ENCODE assay signal across 26 cellular contexts in genomic region chr12:65651060-65651459, GRCh38.
"Had no signal": no experiment of that assay in that cellular context is flagged by ENCODE, and none has a peak within 500 bp of the region (broad histone marks: within the 10 kb centered on the region; RNA-seq: fewer than 3 reads in every experiment).

No MANE protein-coding gene starts in this region.

- H2AFZ ChIP-seq: hepatocyte, neural progenitor cell, parathyroid adenoma had no signal

- H3K79me2 ChIP-seq: hepatocyte, parathyroid adenoma had no signal

- H3K27me3 Mint-ChIP-seq: activated naive CD8-positive, alpha-beta T cell had no signal

- ATAC-seq: activated T-cell treated with anti-CD3 and anti-CD28 coated beads, Interleukin-2, amount 50 U/mL, for 4 hours; body of pancreas; gastroesophageal sphincter; naive thymus-derived CD4-positive, alpha-beta T cell; psoas muscle; stimulated activated naive B cell treated with anti-CD40 and anti-IgM and Interleukin-4, amounts not matched to agents 10 μg/mL and 1 μg/mL and 100 μg/mL, for 72 hours had no signal

- H3K9me3 ChIP-seq: body of pancreas, gastroesophageal sphincter, psoas muscle, sigmoid colon, testis, transverse colon had no signal

- H3K27ac ChIP-seq: body of pancreas, gastroesophageal sphincter, hepatocyte, neural progenitor cell, parathyroid adenoma, psoas muscle, sigmoid colon, testis, transverse colon had no signal

- H3K4me1 ChIP-seq: body of pancreas, gastroesophageal sphincter, neural progenitor cell, parathyroid adenoma, psoas muscle, sigmoid colon, testis had no signal

- DNase-seq: activated CD4-positive, alpha-beta memory T cell treated with anti-CD3 and anti-CD28 coated beads, Interleukin-2, amount 10 ng/mL, durations not matched to agents 7 days and 5 days; activated CD4-positive, alpha-beta T cell treated with anti-CD3 and anti-CD28 coated beads for 4 hours; activated CD4-positive, CD25-positive, alpha-beta regulatory T cell; activated T-cell treated with anti-CD3 and anti-CD28 coated beads, Interleukin-2, amount 50 U/mL, for 4 hours; anterior cingulate cortex; body of pancreas; dermis blood vessel endothelial cell; effector CD4-positive, alpha-beta T cell; islet precursor cell; midbrain; naive thymus-derived CD4-positive, alpha-beta T cell; occipital lobe; psoas muscle; sigmoid colon; small intestine; stimulated activated naive B cell treated with anti-CD40 and anti-IgM and Interleukin-4, amounts not matched to agents 10 μg/mL and 1 μg/mL and 100 μg/mL, for 72 hours; testis; transverse colon had no signal

- FAIRE-seq: colon, small intestine, urothelium cell line had no signal

- H3K27me3 ChIP-seq: body of pancreas, gastroesophageal sphincter, hepatocyte, neural progenitor cell, sigmoid colon, testis, transverse colon had no signal

- H3K27ac Mint-ChIP-seq: activated CD4-positive, alpha-beta memory T cell treated with anti-CD3 and anti-CD28 coated beads, Interleukin-2, amount 10 ng/mL, durations not matched to agents 7 days and 5 days; activated naive CD8-positive, alpha-beta T cell; activated T-helper 2 cell treated with anti-CD3 and anti-CD28 coated beads, Interferon-gamma antibody, Interleukin-2, Interleukin-4, amounts not matched to agents 10 μg/mL and 5 μg/mL and 100 μg/mL, durations not matched to agents 14 hours and 24 hours and 36 hours; naive thymus-derived CD4-positive, alpha-beta T cell; neural progenitor cell; stimulated activated naive B cell treated with anti-CD40 and anti-IgM and Interleukin-4, amounts not matched to agents 10 μg/mL and 1 μg/mL and 100 μg/mL, for 72 hours had no signal

- H3K4me1 Mint-ChIP-seq: activated CD4-positive, alpha-beta memory T cell treated with anti-CD3 and anti-CD28 coated beads, Interleukin-2, amount 10 ng/mL, durations not matched to agents 7 days and 5 days; stimulated activated naive B cell treated with anti-CD40 and anti-IgM and Interleukin-4, amounts not matched to agents 10 μg/mL and 1 μg/mL and 100 μg/mL, for 72 hours had no signal

- H3K4me3 Mint-ChIP-seq: activated CD4-positive, alpha-beta memory T cell treated with anti-CD3 and anti-CD28 coated beads, Interleukin-2, amount 10 ng/mL, durations not matched to agents 7 days and 5 days; activated naive CD8-positive, alpha-beta T cell; activated T-cell treated with anti-CD3 and anti-CD28 coated beads, Interleukin-2, amount 50 U/mL, for 4 hours; naive thymus-derived CD4-positive, alpha-beta T cell; neural progenitor cell; stimulated activated naive B cell treated with anti-CD40 and anti-IgM and Interleukin-4, amounts not matched to agents 10 μg/mL and 1 μg/mL and 100 μg/mL, for 72 hours had no signal

- H3K36me3 Mint-ChIP-seq: activated naive CD8-positive, alpha-beta T cell; naive thymus-derived CD4-positive, alpha-beta T cell; neural progenitor cell; stimulated activated naive B cell treated with anti-CD40 and anti-IgM and Interleukin-4, amounts not matched to agents 10 μg/mL and 1 μg/mL and 100 μg/mL, for 72 hours had no signal

- H3K9me3 Mint-ChIP-seq: activated CD4-positive, alpha-beta memory T cell treated with anti-CD3 and anti-CD28 coated beads, Interleukin-2, amount 10 ng/mL, durations not matched to agents 7 days and 5 days; activated T-cell treated with anti-CD3 and anti-CD28 coated beads, Interleukin-2, amount 50 U/mL, for 4 hours; activated T-helper 2 cell treated with anti-CD3 and anti-CD28 coated beads, Interferon-gamma antibody, Interleukin-2, Interleukin-4, amounts not matched to agents 10 μg/mL and 5 μg/mL and 100 μg/mL, durations not matched to agents 14 hours and 24 hours and 36 hours; neural progenitor cell; stimulated activated naive B cell treated with anti-CD40 and anti-IgM and Interleukin-4, amounts not matched to agents 10 μg/mL and 1 μg/mL and 100 μg/mL, for 72 hours had no signal

- H3K9ac ChIP-seq: neural progenitor cell, parathyroid adenoma had no signal

- H3K4me2 ChIP-seq: hepatocyte, neural progenitor cell had no signal

- H3K36me3 ChIP-seq: gastroesophageal sphincter, neural progenitor cell, sigmoid colon, transverse colon had no signal

- H3K4me3 ChIP-seq: body of pancreas, gastroesophageal sphincter, hepatocyte, neural progenitor cell, psoas muscle, sigmoid colon, testis, transverse colon had no signal
